Comparison of ENCODE assay signal across 19 cellular contexts in genomic region chr1:97170296-97170695, GRCh38.
"Had no signal": no experiment of that assay in that cellular context is flagged by ENCODE, and none has a peak within 500 bp of the region (broad histone marks: within the 10 kb centered on the region; RNA-seq: fewer than 3 reads in every experiment).

No MANE protein-coding gene starts in this region.

- DNase-seq: activated CD4-positive, alpha-beta T cell treated with anti-CD3 and anti-CD28 coated beads for 36 hours; activated CD4-positive, CD25-positive, alpha-beta regulatory T cell; activated effector memory CD4-positive, alpha-beta T cell treated with Interleukin-2 at 50 U/mL for 16 hours; activated naive CD4-positive, alpha-beta T cell treated with anti-CD3 and anti-CD28 coated beads, Interleukin-2, amount 10 ng/mL, durations not matched to agents 7 days and 5 days; activated naive CD8-positive, alpha-beta T cell treated with anti-CD3 and anti-CD28 coated beads, Interleukin-2, amount 10 ng/mL, durations not matched to agents 7 days and 5 days; cerebellar nuclear complex; colonic mucosa; effector memory CD4-positive, alpha-beta T cell; left lung; mucosa of descending colon; stimulated activated CD4-positive, alpha-beta T cell treated with anti-CD3 and anti-CD28 coated beads, Interleukin-15, amount 100 ng/mL, for 24 hours; stimulated activated CD4-positive, alpha-beta T cell treated with anti-CD3 and anti-CD28 coated beads, Interleukin-2, amount 100 ng/mL, for 24 hours; stimulated activated naive CD4-positive, alpha-beta T cell; testis; transverse colon had no signal

- H3K27ac ChIP-seq: ascending aorta, cardiac muscle cell, colonic mucosa, dorsolateral prefrontal cortex, left lung, right atrium auricular region, testis, transverse colon had no signal
